In the genomic region with DNA sequence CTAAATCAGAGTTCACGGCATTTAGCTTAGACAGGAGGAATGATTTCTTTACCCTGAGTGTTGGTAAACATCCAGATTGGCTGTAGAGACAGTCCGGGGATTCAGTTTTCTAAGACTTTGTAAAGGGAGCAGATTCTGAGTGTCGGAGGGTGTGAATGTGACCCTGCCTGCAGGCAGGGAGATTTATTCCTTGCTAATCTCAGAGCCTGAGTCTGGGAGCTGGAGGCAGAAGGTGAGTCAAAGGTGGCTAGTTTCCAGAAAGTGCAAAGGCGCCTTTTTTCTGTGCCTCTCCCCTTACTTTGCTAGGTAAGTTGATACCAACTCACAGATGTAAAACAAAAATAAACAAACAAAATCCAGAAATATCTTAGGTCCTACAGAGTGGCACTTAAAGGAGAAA, we compare ENCODE assay signal across 27 cellular contexts. TPM values are rescaled to one million over a fixed set of nuclear protein-coding genes. Genes with fewer than 3 reads are reported as not detected.
DNase-seq lines count a peak whose midpoint lies in the region; ATAC-seq, FAIRE-seq and TF ChIP-seq lines count a peak whose summit lies in the region.
"Had no signal": no experiment of that assay in that cellular context is flagged by ENCODE, and none has a peak within 500 bp of the region (broad histone marks: within the 10 kb centered on the region; RNA-seq: fewer than 3 reads in every experiment).

No MANE protein-coding gene starts in this region.

- no peak for TF ChIP-seq RAD21 in A549 (conservative IDR thresholded peaks at IDR 0.05 in 1 of 2, IDR thresholded peaks at IDR 0.05 in 1 of 2)

- no peak for TF ChIP-seq EP300 in A549 (IDR thresholded peaks at IDR 0.05)

- H3K4me2 ChIP-seq in A549 = peak overlapping the region; percentile 98
- H3K4me2 ChIP-seq: BLaER1 had no signal

- ATAC-seq in A549 = no peak
- peak; percentile 12 for ATAC-seq in foreskin keratinocyte
- ATAC-seq in GM19397 (IDR thresholded peaks at IDR 0.05; ENCODE audit: unreplicated experiment) = no peak
- ATAC-seq: activated T-cell treated with anti-CD3 and anti-CD28 coated beads, Interleukin-2, amount 50 U/mL, for 4 hours; effector memory CD8-positive, alpha-beta T cell; left lung; stimulated activated naive CD8-positive, alpha-beta T cell treated with anti-CD3 and anti-CD28 coated beads, Interleukin-15, amount 100 ng/mL, for 72 hours had no signal

- H3K27ac ChIP-seq in A549 (peak overlapping the region; percentile 96 to 98), foreskin keratinocyte (peak overlapping the region; percentile 55), small intestine (ENCODE audit: low read depth in 1 of 2, low read length in 1 of 2) (peak overlapping the region in 1 of 2 donors; percentile 48)
- H3K27ac ChIP-seq: BLaER1, left lung, prostate gland had no signal

- H3K4me1 ChIP-seq in A549 (peaks cover 99% of the 10 kb centered on the region), foreskin keratinocyte (peaks cover 45% of the 10 kb centered on the region), small intestine (ENCODE audit: control insufficient read depth in 2 of 2, insufficient read depth in 1 of 2, low read depth in 1 of 2, low read length in 1 of 2) (peaks cover 3 to 5% of the 10 kb centered on the region in 2 donors)
- H3K4me1 ChIP-seq: BLaER1 had no signal

- no peaks in the 10 kb centered on the region for H3K9me3 Mint-ChIP-seq in progenitor cell of endocrine pancreas (ENCODE audit: low read depth)
- H3K9me3 Mint-ChIP-seq: activated T-cell treated with anti-CD3 and anti-CD28 coated beads, Interleukin-2, amount 50 U/mL, for 4 hours; effector memory CD8-positive, alpha-beta T cell; stimulated activated naive CD8-positive, alpha-beta T cell treated with anti-CD3 and anti-CD28 coated beads, Interleukin-15, amount 100 ng/mL, for 72 hours had no signal

- H3K27ac Mint-ChIP-seq in progenitor cell of endocrine pancreas = peak overlapping the region; percentile 53
- H3K27ac Mint-ChIP-seq: effector memory CD8-positive, alpha-beta T cell had no signal

- TF ChIP-seq CTCF in A549 (IDR thresholded peaks at IDR 0.05) = no peak
- no peak for TF ChIP-seq CTCF in foreskin keratinocyte (conservative IDR thresholded peaks at IDR 0.05)
- TF ChIP-seq CTCF in progenitor cell of endocrine pancreas (IDR thresholded peaks at IDR 0.05; ENCODE audit: unreplicated experiment) = no peak

- POLR2A ChIA-PET in A549 (lab: Yijun Ruan, JAX) = interaction anchor here (1.6 to 3.8 kb wide), 2 partner anchors 9 to 515 kb away, joined by 6 to 42 read pairs; no protein-coding TSS in a partner anchor
- POLR2A ChIA-PET in HEK293T (lab: Yijun Ruan, JAX) = interaction anchor here (1.2 to 2.4 kb wide), 2 partner anchors 11 to 12 kb away, joined by 3 to 8 read pairs; no protein-coding TSS in a partner anchor

- H3K27me3 Mint-ChIP-seq in progenitor cell of endocrine pancreas = no peaks in the 10 kb centered on the region
- H3K27me3 Mint-ChIP-seq: effector memory CD8-positive, alpha-beta T cell; stimulated activated naive CD8-positive, alpha-beta T cell treated with anti-CD3 and anti-CD28 coated beads, Interleukin-15, amount 100 ng/mL, for 72 hours had no signal

- H3K9me3 ChIP-seq in A549 (no peaks in the 10 kb centered on the region), small intestine (ENCODE audit: control insufficient read depth, low read depth) (no peaks in the 10 kb centered on the region)
- H3K9me3 ChIP-seq: BLaER1, left lung, prostate gland had no signal

- no peak overlapping the region for H3K4me3 Mint-ChIP-seq in progenitor cell of endocrine pancreas (ENCODE audit: low read depth)
- H3K4me3 Mint-ChIP-seq: activated T-cell treated with anti-CD3 and anti-CD28 coated beads, Interleukin-2, amount 50 U/mL, for 4 hours; effector memory CD8-positive, alpha-beta T cell; stimulated activated naive CD8-positive, alpha-beta T cell treated with anti-CD3 and anti-CD28 coated beads, Interleukin-15, amount 100 ng/mL, for 72 hours had no signal

- H3K4me3 ChIP-seq in A549 (peak overlapping the region; percentile 9; the same call in 1 of the 3 replicates), small intestine (ENCODE audit: low read depth in 1 of 2, low read length in 2 of 2) (no peak overlapping the region)
- H3K4me3 ChIP-seq: BLaER1, left lung, prostate gland had no signal

- no peak for FAIRE-seq in A549 (lab: Jason Lieb, UNC)
- no peak for FAIRE-seq in small intestine (lab: Jason Lieb, UNC)
- FAIRE-seq: TTC549 had no signal

- CTCF ChIA-PET in A549 (lab: Yijun Ruan, JAX) (interaction anchor here (0.8 to 3.2 kb wide), 6 partner anchors 8 to 515 kb away, joined by 3 to 9 read pairs (median 4); no protein-coding TSS in a partner anchor), HEK293T (lab: Yijun Ruan, JAX) (interaction anchor here (1.8 kb wide), 1 partner anchor 10 kb away, joined by 5 read pairs; no protein-coding TSS in a partner anchor)

- H3K4me1 Mint-ChIP-seq in progenitor cell of endocrine pancreas (ENCODE audit: low read depth) = peaks cover 66% of the 10 kb centered on the region

- H3K27me3 ChIP-seq in foreskin keratinocyte (no peaks in the 10 kb centered on the region), small intestine (ENCODE audit: control insufficient read depth in 2 of 2, insufficient read depth in 2 of 2, low read length in 2 of 2) (no peaks in the 10 kb centered on the region)
- H3K27me3 ChIP-seq: BLaER1, left lung had no signal

- TF ChIP-seq POLR2A in A549 (IDR thresholded peaks at IDR 0.05; ENCODE audit: low read length) = no peak

- peaks cover 0 to 7% of the 10 kb centered on the region in 2 donors for H3K36me3 ChIP-seq in small intestine (ENCODE audit: control insufficient read depth in 2 of 2, insufficient read depth in 2 of 2, low read length in 2 of 2)
- H3K36me3 ChIP-seq: prostate gland had no signal

- H3K36me3 Mint-ChIP-seq in progenitor cell of endocrine pancreas (ENCODE audit: insufficient read depth) = peaks cover 44% of the 10 kb centered on the region

- DNase-seq in A549 (ENCODE audit: low read depth in 1 of 2, low spot score in 1 of 2) = no peak
- DNase-seq in NCI-H226 = peak; percentile 55
- no peak for DNase-seq in foreskin keratinocyte
- no peak for DNase-seq in progenitor cell of endocrine pancreas (ENCODE audit: low spot score, unreplicated experiment)
- no peak for DNase-seq in HEK293T (ENCODE audit: extremely low spot score)
- no peak for DNase-seq in small intestine
- no peak for DNase-seq in T1000 (lab: John Stamatoyannopoulos, UW)
- DNase-seq: ACHN; activated CD4-positive, alpha-beta T cell treated with anti-CD3 and anti-CD28 coated beads for 1 hour; activated naive CD4-positive, alpha-beta T cell; activated T-cell treated with anti-CD3 and anti-CD28 coated beads, Interleukin-2, amount 50 U/mL, for 4 hours; amygdala; cerebellar nuclear complex; COR-L47; effector memory CD8-positive, alpha-beta T cell; left lung; NCI-H1092 treated with DMSO at 0.1 percent for 48 hours; NCI-H2029 treated with DMSO at 0.1 percent for 48 hours; NCI-H446; SHP77 treated with DMSO at 0.1 percent for 48 hours; stimulated activated CD4-positive, alpha-beta T cell treated with anti-CD3 and anti-CD28 coated beads, Interleukin-4, amount 100 ng/mL, for 4 hours; stimulated activated naive CD8-positive, alpha-beta T cell treated with anti-CD3 and anti-CD28 coated beads, Interleukin-15, amount 100 ng/mL, for 72 hours; SW 1271 had no signal

- WGBS in A549 (ENCODE audit: missing lambda C conversion rate) = 10% methylated on average over 4 of the region's 4 CpGs
- 53 to 68% (median 58%) methylated on average over 4 of the region's 4 CpGs for WGBS in small intestine, 3 donors

TF ChIP-seq in A549, 52 proteins besides CTCF, POLR2A, EP300 and RAD21 (continues in another document):
- TF ChIP-seq, protein P1, sequence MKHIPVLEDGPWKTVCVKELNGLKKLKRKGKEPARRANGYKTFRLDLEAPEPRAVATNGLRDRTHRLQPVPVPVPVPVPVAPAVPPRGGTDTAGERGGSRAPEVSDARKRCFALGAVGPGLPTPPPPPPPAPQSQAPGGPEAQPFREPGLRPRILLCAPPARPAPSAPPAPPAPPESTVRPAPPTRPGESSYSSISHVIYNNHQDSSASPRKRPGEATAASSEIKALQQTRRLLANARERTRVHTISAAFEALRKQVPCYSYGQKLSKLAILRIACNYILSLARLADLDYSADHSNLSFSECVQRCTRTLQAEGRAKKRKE (CRISPR knock-in tag; IDR thresholded peaks at IDR 0.05; ENCODE audit: low read depth) = no peak
- TF ChIP-seq ZSCAN20 (CRISPR knock-in tag; IDR thresholded peaks at IDR 0.05) (no peak), HDAC2 (IDR thresholded peaks at IDR 0.05) (no peak)
- TF ChIP-seq, protein P2, sequence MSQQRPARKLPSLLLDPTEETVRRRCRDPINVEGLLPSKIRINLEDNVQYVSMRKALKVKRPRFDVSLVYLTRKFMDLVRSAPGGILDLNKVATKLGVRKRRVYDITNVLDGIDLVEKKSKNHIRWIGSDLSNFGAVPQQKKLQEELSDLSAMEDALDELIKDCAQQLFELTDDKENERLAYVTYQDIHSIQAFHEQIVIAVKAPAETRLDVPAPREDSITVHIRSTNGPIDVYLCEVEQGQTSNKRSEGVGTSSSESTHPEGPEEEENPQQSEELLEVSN (IDR thresholded peaks at IDR 0.05; ENCODE audit: borderline replicate concordance, low read depth) = no peak

TF ChIP-seq in HEK293T, 16 proteins besides CTCF, POLR2A, EP300 and RAD21:
- TF ChIP-seq FOXM1 (IDR thresholded peaks at IDR 0.05; ENCODE audit: borderline replicate concordance) = no peak
TF ChIP-seq in HEK293T: peak in this region for 0.

RNA-seq across cellular contexts. Expression of a gene that starts 11.7 kb away (rescaled TPM):
- polyA plus RNA-seq in A549 (2011; rRNA removed) = 323 and 377 TPM in 2 replicates
- polyA plus RNA-seq in A549 (2012; cell fraction: cytosol; rRNA removed) = 74.7 and 88.8 TPM in 2 replicates
- 51.7 and 61.3 TPM in 2 replicates for polyA plus RNA-seq in A549 (2012; cell fraction: nucleus; rRNA removed)
- polyA plus RNA-seq in A549 (2017; fragmentation: RNase III; extraction: RNeasy Plus Mini Kit Qiagen cat#74134 plus additional on column Dnase treatment) = 215 to 313 TPM (median 303 TPM) in 3 replicates
- polyA minus RNA-seq in A549 (2011; rRNA and poly(A)+ RNA removed) = 112 and 115 TPM in 2 replicates
- 35.8 and 36.3 TPM in 2 replicates for total RNA-seq in foreskin keratinocyte
- 18.8 and 20.0 TPM in 2 replicates for polyA plus RNA-seq in foreskin keratinocyte
- 108 and 120 TPM in 2 replicates for total RNA-seq in progenitor cell of endocrine pancreas
- polyA plus RNA-seq in small intestine = 100 to 1,000 TPM; 216 to 240 (median 238) TPM
